Comparison of ENCODE assay signal across 8 cellular contexts in the genomic region with DNA sequence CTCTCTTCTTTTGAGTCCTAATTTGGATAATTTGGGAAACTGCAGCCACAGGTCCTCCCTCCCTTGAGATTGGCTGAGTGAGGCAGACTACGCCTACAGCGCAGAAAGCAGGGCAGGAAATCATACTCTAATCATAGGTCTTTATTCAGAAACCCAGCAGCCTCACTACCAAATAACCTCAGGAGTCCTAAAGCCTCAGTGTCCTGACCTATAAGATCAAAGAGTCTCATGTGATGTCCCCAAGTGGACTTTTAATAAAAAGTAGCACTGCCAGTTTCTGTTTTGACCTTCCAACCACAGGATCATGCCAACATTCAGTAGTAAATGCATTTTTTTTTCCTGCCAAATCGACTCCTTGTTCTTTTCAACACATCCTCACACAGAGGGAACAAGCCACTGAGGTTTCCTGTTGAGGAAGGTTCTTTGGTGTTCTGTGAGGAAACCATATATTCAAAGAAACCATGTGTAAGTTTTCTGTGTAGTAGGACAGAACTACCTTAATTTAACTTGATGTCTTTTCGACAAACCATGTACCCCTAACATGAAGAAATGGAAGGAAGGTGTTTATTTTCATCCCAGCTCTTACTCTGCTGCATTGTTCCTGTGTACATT.
DNase-seq lines count a peak whose midpoint lies in the region; ATAC-seq, FAIRE-seq and TF ChIP-seq lines count a peak whose summit lies in the region.

No MANE protein-coding gene starts in this region.

- peak overlapping the region; percentile 3 for H3K9ac ChIP-seq in mucosa of stomach (ENCODE audit: low read length)

- no peak overlapping the region; the same call in 2 of the 3 replicates for H3K4me2 ChIP-seq in A549

- ATAC-seq in A549 (no peak), GM19023 (IDR thresholded peaks at IDR 0.05; ENCODE audit: unreplicated experiment) (no peak)

- H3K36me3 ChIP-seq in adrenal gland (replicated peaks in 1 of 2) (no peaks in the 10 kb centered on the region), mucosa of stomach (ENCODE audit: control insufficient read depth, insufficient read depth, low read length) (no peaks in the 10 kb centered on the region)

- intact Hi-C loops in adrenal gland (cut with DNase I), result no loop called here

- TF ChIP-seq RAD21 in A549 (conservative IDR thresholded peaks at IDR 0.05 in 1 of 2, IDR thresholded peaks at IDR 0.05 in 1 of 2), result no peak

- no peak for DNase-seq in A549 (ENCODE audit: low read depth in 1 of 2, low spot score in 1 of 2)
- peak; percentile 38 for DNase-seq in KBM-7
- DNase-seq in adrenal gland, result no peak
- no peak for DNase-seq in RWPE1 (ENCODE audit: low spot score)
- DNase-seq in NCI-H82 (lab: John Stamatoyannopoulos, UW), result no peak
- DNase-seq in DMS153 (lab: John Stamatoyannopoulos, UW), result no peak

- H3K4me1 ChIP-seq in A549 (peaks cover 35% of the 10 kb centered on the region), adrenal gland (replicated peaks in 1 of 2) (peaks cover 13 to 33% of the 10 kb centered on the region in 2 donors), mucosa of stomach (ENCODE audit: control insufficient read depth, insufficient read depth, low read length) (peaks cover 58% of the 10 kb centered on the region)

- 85% methylated on average over 4 of the region's 4 CpGs for WGBS in A549 (ENCODE audit: missing lambda C conversion rate)
- WGBS in adrenal gland, 4 donors, result 59 to 80% (median 62%) methylated on average over 4 of the region's 4 CpGs

- CTCF ChIA-PET in A549 (lab: Yijun Ruan, JAX), result interaction anchor here (1.6 kb wide), 1 partner anchor 151 kb away, joined by 4 read pairs; a partner anchor contains a TSS
- CTCF ChIA-PET in RWPE1 (lab: Yijun Ruan, JAX), result interaction anchor here (0.6 kb wide), 1 partner anchor 180 kb away, joined by 3 read pairs; no protein-coding TSS in a partner anchor

- H3K27ac ChIP-seq in A549, result peak overlapping the region; percentile 58 to 72
- H3K27ac ChIP-seq in adrenal gland, result peak overlapping the region; percentile 19 to 82 (median 79)
- no peak overlapping the region for H3K27ac ChIP-seq in RWPE1

- no peak overlapping the region for H3K4me3 ChIP-seq in A549
- no peak overlapping the region for H3K4me3 ChIP-seq in adrenal gland
- H3K4me3 ChIP-seq in mucosa of stomach (ENCODE audit: low read length), result no peak overlapping the region

- H3K27me3 ChIP-seq in adrenal gland (no peaks in the 10 kb centered on the region), mucosa of stomach (ENCODE audit: control insufficient read depth, insufficient read depth, low read length) (no peaks in the 10 kb centered on the region)

- H3K9me3 ChIP-seq in A549 (0 out of 3 replicates have a peak, but pooled peaks cover 7% of the 10 kb centered on the region), adrenal gland (replicated peaks in 1 of 3) (no peaks in the 10 kb centered on the region), mucosa of stomach (ENCODE audit: control insufficient read depth, low read length) (no peaks in the 10 kb centered on the region)

- TF ChIP-seq POLR2A in A549 (IDR thresholded peaks at IDR 0.05; ENCODE audit: low read length) (no peak), adrenal gland (IDR thresholded peaks at IDR 0.05) (no peak)

- TF ChIP-seq EP300 in A549 (IDR thresholded peaks at IDR 0.05), result no peak

- no peak for FAIRE-seq in A549 (lab: Jason Lieb, UNC)

- in situ Hi-C loops in KBM-7 (cut with MboI; ENCODE audit: low pct_unique_long_range_greater_than_20kb, low sequenced_read_pairs), result no loop called here

- TF ChIP-seq CTCF in A549 (IDR thresholded peaks at IDR 0.05) (no peak), adrenal gland (IDR thresholded peaks at IDR 0.05) (no peak), RWPE1 (conservative IDR thresholded peaks at IDR 0.05; ENCODE audit: low read depth) (no peak)

- POLR2A ChIA-PET in A549 (lab: Yijun Ruan, JAX), result no interaction called here
- POLR2A ChIA-PET in RWPE1 (lab: Yijun Ruan, JAX; ENCODE audit: low non-redundant PET), result no interaction called here

TF ChIP-seq in A549, 52 proteins besides CTCF, POLR2A, EP300 and RAD21:
- TF ChIP-seq FOSL2 (IDR thresholded peaks at IDR 0.05), result no peak
- no peak for TF ChIP-seq FOSL2 (CRISPR knock-in tag; IDR thresholded peaks at IDR 0.05)
- TF ChIP-seq HOXB13 (CRISPR knock-in tag; IDR thresholded peaks at IDR 0.05; ENCODE audit: low read depth), result no peak
- no peak for TF ChIP-seq HDAC2 (IDR thresholded peaks at IDR 0.05)
- TF ChIP-seq POLR2AphosphoS2 (conservative IDR thresholded peaks at IDR 0.05; ENCODE audit: low read length), result no peak
- TF ChIP-seq, protein P1, sequence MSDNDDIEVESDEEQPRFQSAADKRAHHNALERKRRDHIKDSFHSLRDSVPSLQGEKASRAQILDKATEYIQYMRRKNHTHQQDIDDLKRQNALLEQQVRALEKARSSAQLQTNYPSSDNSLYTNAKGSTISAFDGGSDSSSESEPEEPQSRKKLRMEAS (IDR thresholded peaks at IDR 0.05), result no peak
- no peak for TF ChIP-seq KDM1A (IDR thresholded peaks at IDR 0.05; ENCODE audit: low read depth)
- no peak for TF ChIP-seq BHLHE40 (IDR thresholded peaks at IDR 0.05; ENCODE audit: low read depth, low read length)
- TF ChIP-seq TP53 (CRISPR knock-in tag; IDR thresholded peaks at IDR 0.05), result no peak
- no peak for TF ChIP-seq EHF (CRISPR knock-in tag; IDR thresholded peaks at IDR 0.05)
- TF ChIP-seq, protein P2, sequence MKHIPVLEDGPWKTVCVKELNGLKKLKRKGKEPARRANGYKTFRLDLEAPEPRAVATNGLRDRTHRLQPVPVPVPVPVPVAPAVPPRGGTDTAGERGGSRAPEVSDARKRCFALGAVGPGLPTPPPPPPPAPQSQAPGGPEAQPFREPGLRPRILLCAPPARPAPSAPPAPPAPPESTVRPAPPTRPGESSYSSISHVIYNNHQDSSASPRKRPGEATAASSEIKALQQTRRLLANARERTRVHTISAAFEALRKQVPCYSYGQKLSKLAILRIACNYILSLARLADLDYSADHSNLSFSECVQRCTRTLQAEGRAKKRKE (CRISPR knock-in tag; IDR thresholded peaks at IDR 0.05; ENCODE audit: low read depth), result no peak
- no peak for TF ChIP-seq ZNF302 (CRISPR knock-in tag; IDR thresholded peaks at IDR 0.05)
- TF ChIP-seq NFE2L2 (conservative IDR thresholded peaks at IDR 0.05; ENCODE audit: low read length), result no peak
- no peak for TF ChIP-seq KDM5A (IDR thresholded peaks at IDR 0.05)
- no peak for TF ChIP-seq CEBPB (IDR thresholded peaks at IDR 0.05)
- TF ChIP-seq SMC3 (IDR thresholded peaks at IDR 0.05), result no peak
- no peak for TF ChIP-seq JUNB (IDR thresholded peaks at IDR 0.05)
TF ChIP-seq in A549: peak in this region for 0.
